ENCODE assay signal across 15 cellular contexts in the genomic region with DNA sequence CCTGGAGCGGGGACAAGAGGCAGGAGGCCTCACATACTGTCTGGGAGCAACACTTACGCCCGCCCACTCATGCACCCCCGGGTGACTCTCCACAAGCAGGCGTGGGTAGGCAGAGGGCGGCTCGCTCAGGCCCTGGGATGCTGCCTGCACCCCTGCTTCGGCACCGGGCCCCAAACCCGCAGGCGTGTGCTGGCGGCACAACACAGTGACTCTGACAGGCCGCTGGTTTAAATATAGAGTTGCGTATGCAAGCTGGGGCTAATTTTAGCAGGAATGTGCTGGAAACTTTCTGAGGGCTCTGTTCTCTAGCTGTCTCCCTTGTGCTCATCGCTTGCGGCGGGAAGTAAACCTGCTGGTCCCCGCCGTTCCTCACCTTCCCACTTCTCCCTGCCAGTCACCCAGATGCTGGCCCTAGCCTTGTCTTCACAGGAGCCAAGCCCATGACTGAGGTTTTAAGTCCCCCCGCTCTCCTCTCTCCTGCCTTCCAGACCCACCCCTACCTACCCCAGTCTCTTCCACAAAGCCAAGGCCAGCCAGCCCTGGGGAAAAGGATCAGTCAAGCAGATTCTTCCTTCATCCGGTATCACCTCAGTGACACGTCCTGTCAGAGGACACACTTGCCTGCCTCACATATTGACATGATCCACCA.
A peak's percentile ranks its signal among the peaks of the same experiment; 100 is the strongest.
DNase-seq lines count a peak whose midpoint lies in the region; ATAC-seq and TF ChIP-seq lines count a peak whose summit lies in the region.
"Had no signal": no experiment of that assay in that cellular context is flagged by ENCODE, and none has a peak within 500 bp of the region (broad histone marks: within the 10 kb centered on the region; RNA-seq: fewer than 3 reads in every experiment).

No MANE protein-coding gene starts in this region.

- ATAC-seq in activated naive CD8-positive, alpha-beta T cell treated with anti-CD3 and anti-CD28 coated beads, Interleukin-2, amount 10 ng/mL, durations not matched to agents 7 days and 5 days (ENCODE audit: low read depth): no peak
- ATAC-seq in aorta (ENCODE audit: low FRiP score): peak; percentile 70
- ATAC-seq in HG02571 (IDR thresholded peaks at IDR 0.05; ENCODE audit: unreplicated experiment): no peak
- ATAC-seq: effector memory CD8-positive, alpha-beta T cell had no signal

- H3K27me3 ChIP-seq in cardiac muscle cell (no peaks in the 10 kb centered on the region), aorta (ENCODE audit: control insufficient read depth in 1 of 2, insufficient read depth in 2 of 2, low read length in 1 of 2) (no peaks in the 10 kb centered on the region)

- H3K9me3 ChIP-seq in cardiac muscle cell (ENCODE audit: low read depth) (no peaks in the 10 kb centered on the region), aorta (ENCODE audit: control insufficient read depth, low read length) (no peaks in the 10 kb centered on the region)

- 15 to 20% methylated on average over 22 of the region's 22 CpGs for WGBS in aorta, 2 donors

- intact Hi-C loops in posterior cingulate gyrus (cut with DNase I): no loop called here
- intact Hi-C loops in aorta (cut with DNase I): loop anchor here in 1 of 2 donors (5.0 kb wide), 1 partner anchor 96 kb away; a partner anchor contains a TSS

- H3K4me3 ChIP-seq in cardiac muscle cell (no peak overlapping the region), aorta (ENCODE audit: low read length in 2 of 2) (no peak overlapping the region)

- no peak overlapping the region for H3K4me3 Mint-ChIP-seq in activated naive CD8-positive, alpha-beta T cell treated with anti-CD3 and anti-CD28 coated beads, Interleukin-2, amount 10 ng/mL, durations not matched to agents 7 days and 5 days
- H3K4me3 Mint-ChIP-seq in activated naive CD8-positive, alpha-beta T cell treated with anti-CD3 and anti-CD28 coated beads for 36 hours: no peak overlapping the region
- H3K4me3 Mint-ChIP-seq: activated naive CD8-positive, alpha-beta T cell; effector memory CD8-positive, alpha-beta T cell had no signal

- H3K4me1 Mint-ChIP-seq in activated naive CD8-positive, alpha-beta T cell treated with anti-CD3 and anti-CD28 coated beads, Interleukin-2, amount 10 ng/mL, durations not matched to agents 7 days and 5 days: no peaks in the 10 kb centered on the region
- H3K4me1 Mint-ChIP-seq in activated naive CD8-positive, alpha-beta T cell treated with anti-CD3 and anti-CD28 coated beads for 36 hours: no peaks in the 10 kb centered on the region

- TF ChIP-seq CTCF in cardiac muscle cell (IDR thresholded peaks at IDR 0.05; ENCODE audit: low read depth, low read length): no peak

- H3K9me3 Mint-ChIP-seq in activated naive CD8-positive, alpha-beta T cell treated with anti-CD3 and anti-CD28 coated beads, Interleukin-2, amount 10 ng/mL, durations not matched to agents 7 days and 5 days: no peaks in the 10 kb centered on the region
- no peaks in the 10 kb centered on the region for H3K9me3 Mint-ChIP-seq in activated naive CD8-positive, alpha-beta T cell treated with anti-CD3 and anti-CD28 coated beads for 36 hours
- H3K9me3 Mint-ChIP-seq: effector memory CD8-positive, alpha-beta T cell had no signal

- H3K27ac Mint-ChIP-seq in activated naive CD8-positive, alpha-beta T cell treated with anti-CD3 and anti-CD28 coated beads, Interleukin-2, amount 10 ng/mL, durations not matched to agents 7 days and 5 days: no peak overlapping the region
- no peak overlapping the region for H3K27ac Mint-ChIP-seq in activated naive CD8-positive, alpha-beta T cell treated with anti-CD3 and anti-CD28 coated beads for 36 hours
- H3K27ac Mint-ChIP-seq: activated naive CD8-positive, alpha-beta T cell; effector memory CD8-positive, alpha-beta T cell had no signal

- H3K36me3 Mint-ChIP-seq in activated naive CD8-positive, alpha-beta T cell treated with anti-CD3 and anti-CD28 coated beads, Interleukin-2, amount 10 ng/mL, durations not matched to agents 7 days and 5 days: no peaks in the 10 kb centered on the region
- no peaks in the 10 kb centered on the region for H3K36me3 Mint-ChIP-seq in activated naive CD8-positive, alpha-beta T cell treated with anti-CD3 and anti-CD28 coated beads for 36 hours
- H3K36me3 Mint-ChIP-seq: activated naive CD8-positive, alpha-beta T cell had no signal

- no peaks in the 10 kb centered on the region for H3K36me3 ChIP-seq in cardiac muscle cell
- no peaks in the 10 kb centered on the region for H3K36me3 ChIP-seq in aorta (ENCODE audit: control insufficient read depth in 1 of 2, insufficient read depth in 2 of 2, low read length in 1 of 2)

- H3K27ac ChIP-seq in cardiac muscle cell (peak overlapping the region; percentile 90), aorta (ENCODE audit: low read depth in 1 of 2, low read length in 2 of 2) (no peak overlapping the region)

- H3K4me1 ChIP-seq in cardiac muscle cell (ENCODE audit: low read depth) (peaks cover 22% of the 10 kb centered on the region), aorta (ENCODE audit: control insufficient read depth in 1 of 2, insufficient read depth in 2 of 2, low read length in 2 of 2) (no peaks in the 10 kb centered on the region)

- POLR2A ChIA-PET in activated naive CD8-positive, alpha-beta T cell treated with anti-CD3 and anti-CD28 coated beads, Interleukin-2, amount 10 ng/mL, durations not matched to agents 7 days and 5 days (lab: Charles Lee): interaction anchor here (0.7 kb wide), 1 partner anchor 153 kb away, joined by 3 read pairs; no protein-coding TSS in a partner anchor

- peaks cover 21% of the 10 kb centered on the region for H3K27me3 Mint-ChIP-seq in activated naive CD8-positive, alpha-beta T cell treated with anti-CD3 and anti-CD28 coated beads, Interleukin-2, amount 10 ng/mL, durations not matched to agents 7 days and 5 days
- H3K27me3 Mint-ChIP-seq in activated naive CD8-positive, alpha-beta T cell treated with anti-CD3 and anti-CD28 coated beads for 36 hours: no peaks in the 10 kb centered on the region
- H3K27me3 Mint-ChIP-seq: activated naive CD8-positive, alpha-beta T cell had no signal

- DNase-seq in activated naive CD8-positive, alpha-beta T cell treated with anti-CD3 and anti-CD28 coated beads, Interleukin-2, amount 10 ng/mL, durations not matched to agents 7 days and 5 days: peak; percentile 26
- DNase-seq in activated naive CD8-positive, alpha-beta T cell treated with anti-CD3 and anti-CD28 coated beads for 36 hours: no peak
- peak; percentile 38 to 84 for DNase-seq in cardiac muscle cell (ENCODE audit: low read depth in 1 of 2, low spot score in 1 of 2)
- peak in 6 of 10 donors; percentile 35 to 90 (median 48) for DNase-seq in posterior cingulate gyrus
- DNase-seq in aorta: peak; percentile 58 to 81
- DNase-seq in NCI-H1417 treated with DMSO at 0.1 percent for 48 hours (lab: John Stamatoyannopoulos, UW): no peak
- no peak for DNase-seq in NCI-H2107 treated with DMSO at 0.1 percent for 48 hours (lab: John Stamatoyannopoulos, UW; ENCODE audit: unreplicated experiment)
- DNase-seq: 8988T; DMS 273 treated with DMSO at 0.1 percent for 48 hours; effector memory CD8-positive, alpha-beta T cell; NCI-H226; stimulated activated CD4-positive, alpha-beta T cell treated with anti-CD3 and anti-CD28 coated beads, Interleukin-12 subunit alpha, Interleukin-12 subunit beta, amount 100 ng/mL, for 4 hours; T-helper 9 cell had no signal

Comparison
In these comparisons a context has a peak if more than half of its experiments do, and no peak if none do; other contexts are left out.
1. DNase-seq: peak in activated naive CD8-positive, alpha-beta T cell treated with anti-CD3 and anti-CD28 coated beads, Interleukin-2, amount 10 ng/mL, durations not matched to agents 7 days and 5 days (single experiment), cardiac muscle cell (2 of 2), posterior cingulate gyrus (6 of 10) and aorta (2 of 2); none in activated naive CD8-positive, alpha-beta T cell treated with anti-CD3 and anti-CD28 coated beads for 36 hours (single experiment), NCI-H1417 treated with DMSO at 0.1 percent for 48 hours (single experiment) and NCI-H2107 treated with DMSO at 0.1 percent for 48 hours (single experiment).